ENCODE assay signal across 19 cellular contexts in genomic region chr7:22931011-22931410, GRCh38.
"Had no signal": no experiment of that assay in that cellular context is flagged by ENCODE, and none has a peak within 500 bp of the region (broad histone marks: within the 10 kb centered on the region; RNA-seq: fewer than 3 reads in every experiment).

No MANE protein-coding gene starts in this region.

- H3K36me3 ChIP-seq: esophagus squamous epithelium, tibial nerve, upper lobe of right lung, vagina had no signal

- H3K27me3 ChIP-seq: esophagus squamous epithelium, foreskin keratinocyte, testis, tibial nerve, upper lobe of right lung, vagina had no signal

- DNase-seq: effector memory CD4-positive, alpha-beta T cell; esophagus squamous epithelium; foreskin keratinocyte; head of caudate nucleus; hippocampal formation; mammary epithelial cell; natural killer cell; posterior cingulate gyrus; stimulated activated CD4-positive, alpha-beta T cell treated with anti-CD3 and anti-CD28 coated beads, Interleukin-2, amount 100 ng/mL, for 24 hours; stimulated activated CD4-positive, alpha-beta T cell treated with anti-CD3 and anti-CD28 coated beads, Interleukin-4, amount 100 ng/mL, for 4 hours; stimulated activated naive B cell treated with anti-CD40 and anti-IgM and Interleukin-4, amounts not matched to agents 10 μg/mL and 1 μg/mL and 100 μg/mL, for 72 hours; stimulated activated naive CD8-positive, alpha-beta T cell treated with anti-CD3 and anti-CD28 coated beads, Interleukin-15, amount 100 ng/mL, for 72 hours; testis; upper lobe of right lung had no signal

- H3K4me3 ChIP-seq: esophagus squamous epithelium, skin epidermis, testis, tibial nerve, upper lobe of right lung, vagina had no signal

- H3K4me1 ChIP-seq: foreskin keratinocyte, testis had no signal

- H3K27ac ChIP-seq: epithelial cell of prostate, esophagus squamous epithelium, foreskin keratinocyte, skin epidermis, testis, tibial nerve, upper lobe of right lung, vagina had no signal

- ATAC-seq: foreskin keratinocyte; natural killer cell; sciatic nerve; stimulated activated naive B cell treated with anti-CD40 and anti-IgM and Interleukin-4, amounts not matched to agents 10 μg/mL and 1 μg/mL and 100 μg/mL, for 72 hours; stimulated activated naive CD8-positive, alpha-beta T cell treated with anti-CD3 and anti-CD28 coated beads, Interleukin-15, amount 100 ng/mL, for 72 hours; upper lobe of right lung had no signal

- H3K9me3 ChIP-seq: esophagus squamous epithelium, testis, upper lobe of right lung, vagina had no signal
